Comparison of ENCODE assay signal across 8 cellular contexts in genomic region chr1:226125097-226125630, GRCh38.
DNase-seq lines count a peak whose midpoint lies in the region; ATAC-seq and TF ChIP-seq lines count a peak whose summit lies in the region.

No MANE protein-coding gene starts in this region.

- H3K9me3 Mint-ChIP-seq in effector memory CD8-positive, alpha-beta T cell = no peaks in the 10 kb centered on the region
- no peaks in the 10 kb centered on the region for H3K9me3 Mint-ChIP-seq in mesothelial cell of epicardium

- peaks cover 14 to 26% of the 10 kb centered on the region in 2 donors for H3K4me1 Mint-ChIP-seq in effector memory CD8-positive, alpha-beta T cell (ENCODE audit: low read depth in 2 of 2)
- H3K4me1 Mint-ChIP-seq in mesothelial cell of epicardium = peaks cover 28% of the 10 kb centered on the region

- TF ChIP-seq CTCF in GM13976 (IDR thresholded peaks at IDR 0.05; ENCODE audit: borderline replicate concordance, control extremely low read depth, extremely low read depth, insufficient read depth, missing control alignments) (peak; percentile 97), mesothelial cell of epicardium (IDR thresholded peaks at IDR 0.05; ENCODE audit: unreplicated experiment) (peak; percentile 92)

- DNase-seq in GM13976 (ENCODE audit: low spot score) (peak; percentile 84), HUDEP-2 (lab: John Stamatoyannopoulos, UW; ENCODE audit: unreplicated experiment in 76 of 76) (peak in 67 of 76 experiments; percentile 14 to 83 (median 63)), NOMO-1 treated with DMSO at 0.1 percent for 48 hours (lab: John Stamatoyannopoulos, UW; ENCODE audit: unreplicated experiment) (peak; percentile 49), mesothelial cell of epicardium (ENCODE audit: low spot score in 2 of 2, unreplicated experiment in 2 of 2) (peak; percentile 81 to 97)
- peak; percentile 96 for DNase-seq in activated CD8-positive, alpha-beta memory T cell treated with anti-CD3 and anti-CD28 coated beads for 24 hours
- DNase-seq in effector memory CD8-positive, alpha-beta T cell = peak; percentile 87 to 89 (median 89)
- DNase-seq in stimulated activated CD8-positive, alpha-beta memory T cell treated with anti-CD3 and anti-CD28 coated beads, Interleukin-2, amount 100 ng/mL, for 1 hour (ENCODE audit: low read depth in 2 of 2) = peak; percentile 78 to 82

- peak overlapping the region in 1 of 2 donors; percentile 44 for H3K27ac Mint-ChIP-seq in effector memory CD8-positive, alpha-beta T cell
- H3K27ac Mint-ChIP-seq in mesothelial cell of epicardium = no peak overlapping the region

- in situ Hi-C loops in GM13976 (cut with MboI; ENCODE audit: low sequenced_read_pairs, unreplicated experiment) = no loop called here

- H3K4me3 Mint-ChIP-seq in effector memory CD8-positive, alpha-beta T cell = no peak overlapping the region
- H3K4me3 Mint-ChIP-seq in mesothelial cell of epicardium = no peak overlapping the region

- peak; percentile 9 for ATAC-seq in effector memory CD8-positive, alpha-beta T cell (replicated peaks)
- no peak for ATAC-seq in GM21360 (IDR thresholded peaks at IDR 0.05; ENCODE audit: unreplicated experiment)

- peaks cover 0 to 7% of the 10 kb centered on the region in 2 donors for H3K27me3 Mint-ChIP-seq in effector memory CD8-positive, alpha-beta T cell
- H3K27me3 Mint-ChIP-seq in mesothelial cell of epicardium (ENCODE audit: low read depth) = peaks cover 7% of the 10 kb centered on the region

- H3K36me3 Mint-ChIP-seq in effector memory CD8-positive, alpha-beta T cell (ENCODE audit: insufficient read depth) = peaks cover 21% of the 10 kb centered on the region
- H3K36me3 Mint-ChIP-seq in mesothelial cell of epicardium = no peaks in the 10 kb centered on the region
